ENCODE assay signal across 32 cellular contexts in the genomic region with DNA sequence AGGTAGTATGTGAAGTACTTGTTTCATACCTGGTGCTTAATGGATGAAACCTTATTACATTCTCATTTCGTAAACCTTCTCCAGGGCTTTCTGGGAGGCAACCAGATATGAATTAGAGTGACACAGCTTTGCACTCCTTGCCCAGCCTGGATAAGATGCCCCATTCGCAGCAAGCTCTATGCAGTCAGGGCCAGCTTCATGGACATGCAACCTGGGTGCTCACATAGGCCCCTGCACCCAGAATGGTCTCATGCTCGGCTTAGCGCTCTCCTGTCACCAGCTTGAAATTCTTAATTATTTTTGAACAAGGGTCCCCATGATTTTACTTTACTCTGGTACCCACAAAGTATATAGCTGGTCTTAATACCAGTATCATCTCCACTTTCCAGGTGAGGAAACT. TPM values are rescaled to one million over a fixed set of nuclear protein-coding genes. Genes with fewer than 3 reads are reported as not detected.
DNase-seq lines count a peak whose midpoint lies in the region; ATAC-seq and TF ChIP-seq lines count a peak whose summit lies in the region.
"Had no signal": no experiment of that assay in that cellular context is flagged by ENCODE, and none has a peak within 500 bp of the region (broad histone marks: within the 10 kb centered on the region; RNA-seq: fewer than 3 reads in every experiment).

No MANE protein-coding gene starts in this region.

- no peaks in the 10 kb centered on the region for H3K79me2 ChIP-seq in neural progenitor cell (ENCODE audit: low read depth)

- intact Hi-C loops in activated CD8-positive, alpha-beta T cell treated with anti-CD3 and anti-CD28 coated beads for 36 hours (cut with micrococcal nuclease): no loop called here

- CTCF ChIA-PET in activated CD8-positive, alpha-beta T cell treated with anti-CD3 and anti-CD28 coated beads, Interleukin-2, amount 10 ng/mL, durations not matched to agents 7 days and 5 days (lab: Charles Lee): interaction anchor here (1.2 to 4.5 kb wide), 3 partner anchors 14 to 37 kb away, joined by 3 to 18 read pairs (median 14); no protein-coding TSS in a partner anchor
- CTCF ChIA-PET in activated CD8-positive, alpha-beta T cell treated with anti-CD3 and anti-CD28 coated beads for 36 hours (lab: Charles Lee): interaction anchor here (0.7 to 2.1 kb wide), 4 partner anchors 10 to 37 kb away, joined by 3 to 8 read pairs (median 6); no protein-coding TSS in a partner anchor

- H3K27me3 Mint-ChIP-seq in activated CD8-positive, alpha-beta T cell treated with anti-CD3 and anti-CD28 coated beads, Interleukin-2, amount 10 ng/mL, durations not matched to agents 7 days and 5 days (ENCODE audit: low read depth): no peaks in the 10 kb centered on the region
- H3K27me3 Mint-ChIP-seq in activated CD8-positive, alpha-beta T cell treated with anti-CD3 and anti-CD28 coated beads for 36 hours: peaks cover 18% of the 10 kb centered on the region
- H3K27me3 Mint-ChIP-seq in neural progenitor cell (ENCODE audit: insufficient read depth, low read depth): peaks cover 2% of the 10 kb centered on the region

- H2BK120ac ChIP-seq in mesenchymal stem cell (ENCODE audit: low read depth, low read length): no peak overlapping the region

- H3K4me1 ChIP-seq in RWPE2 (ENCODE audit: insufficient read depth, poor library complexity, severe bottlenecking) (peaks cover 4% of the 10 kb centered on the region), mesenchymal stem cell (ENCODE audit: control insufficient read depth, insufficient read depth, low read depth, low read length) (peaks cover 12% of the 10 kb centered on the region), thoracic aorta (ENCODE audit: control insufficient read depth in 1 of 2, low read depth in 2 of 2) (peaks cover 29 to 90% of the 10 kb centered on the region in 2 donors), neural progenitor cell (peaks cover 7% of the 10 kb centered on the region)

- no peak for DNase-seq in activated CD8-positive, alpha-beta T cell treated with anti-CD3 and anti-CD28 coated beads, Interleukin-2, amount 10 ng/mL, durations not matched to agents 7 days and 5 days
- DNase-seq in activated CD8-positive, alpha-beta T cell treated with anti-CD3 and anti-CD28 coated beads for 36 hours: no peak
- DNase-seq in RWPE2 (ENCODE audit: low spot score) (peak; percentile 52), mesenchymal stem cell (no peak), thoracic aorta (ENCODE audit: low spot score) (no peak), middle frontal gyrus (ENCODE audit: extremely low spot score, low spot score) (no peak), neural progenitor cell (ENCODE audit: low spot score) (no peak)
- DNase-seq: 8988T; activated CD8-positive, alpha-beta memory T cell treated with anti-CD3 and anti-CD28 coated beads for 24 hours; activated naive CD4-positive, alpha-beta T cell treated with anti-CD3 and anti-CD28 coated beads, Interleukin-2, amount 50 U/mL, for 16 hours; activated T-cell treated with anti-CD3 and anti-CD28 coated beads for 4 hours; amniotic stem cell; CD4-positive, CD25-positive, alpha-beta regulatory T cell; DMS79 treated with DMSO at 0.1 percent for 48 hours; effector CD4-positive, alpha-beta T cell; GDM1; HCEC 1CT; lower lobe of right lung; mucosa of descending colon; NCI-H1417; NCI-H2029 treated with DMSO at 0.1 percent for 48 hours; NCI-H524 treated with DMSO at 0.1 percent for 48 hours; pancreas; PC-9; SIG-M5; stimulated activated CD4-positive, alpha-beta T cell treated with anti-CD3 and anti-CD28 coated beads, Interleukin-4, amount 100 ng/mL, for 24 hours; SW 1271; T-helper 9 cell; upper lobe of left lung had no signal

- peak overlapping the region; percentile 43 for H2AK5ac ChIP-seq in mesenchymal stem cell (ENCODE audit: low read length, severe bottlenecking)

- no peak overlapping the region for H2BK15ac ChIP-seq in mesenchymal stem cell (ENCODE audit: low read depth, poor library complexity, severe bottlenecking)

- no peak overlapping the region for H3K18ac ChIP-seq in mesenchymal stem cell (ENCODE audit: low read depth in 1 of 2, low read length in 2 of 2)

- H3K4me2 ChIP-seq in mesenchymal stem cell (ENCODE audit: low read length, poor library complexity, severe bottlenecking): no peak overlapping the region
- H3K4me2 ChIP-seq in neural progenitor cell: no peak overlapping the region

- no peak overlapping the region for H3K4me3 Mint-ChIP-seq in activated CD8-positive, alpha-beta T cell treated with anti-CD3 and anti-CD28 coated beads, Interleukin-2, amount 10 ng/mL, durations not matched to agents 7 days and 5 days
- H3K4me3 Mint-ChIP-seq in activated CD8-positive, alpha-beta T cell treated with anti-CD3 and anti-CD28 coated beads for 36 hours: no peak overlapping the region
- H3K4me3 Mint-ChIP-seq in neural progenitor cell: no peak overlapping the region
- H3K4me3 Mint-ChIP-seq: CD4-positive, CD25-positive, alpha-beta regulatory T cell had no signal

- H4K20me1 ChIP-seq in neural progenitor cell (ENCODE audit: low read depth): no peaks in the 10 kb centered on the region

- peaks cover 62% of the 10 kb centered on the region for H3K4me1 Mint-ChIP-seq in activated CD8-positive, alpha-beta T cell treated with anti-CD3 and anti-CD28 coated beads, Interleukin-2, amount 10 ng/mL, durations not matched to agents 7 days and 5 days (ENCODE audit: low read depth)
- peaks cover 14% of the 10 kb centered on the region for H3K4me1 Mint-ChIP-seq in activated CD8-positive, alpha-beta T cell treated with anti-CD3 and anti-CD28 coated beads for 36 hours (ENCODE audit: low read depth)
- H3K4me1 Mint-ChIP-seq in neural progenitor cell: peaks cover 15% of the 10 kb centered on the region

- no peak overlapping the region for H2BK12ac ChIP-seq in mesenchymal stem cell (ENCODE audit: low read length in 2 of 2)

- no peak overlapping the region for H3K23ac ChIP-seq in mesenchymal stem cell (ENCODE audit: low read length in 2 of 2)

- 93% methylated on average over 4 of the region's 4 CpGs for WGBS in mesenchymal stem cell

- no peak overlapping the region for H3K27ac ChIP-seq in RWPE2 (ENCODE audit: poor library complexity, severe bottlenecking)
- no peak overlapping the region for H3K27ac ChIP-seq in mesenchymal stem cell (ENCODE audit: low read length, poor library complexity, severe bottlenecking)
- peak overlapping the region; percentile 91 to 94 for H3K27ac ChIP-seq in thoracic aorta
- no peak overlapping the region for H3K27ac ChIP-seq in neural progenitor cell
- H3K27ac ChIP-seq: pancreas had no signal

- H3K27me3 ChIP-seq in RWPE2 (ENCODE audit: insufficient read depth, poor library complexity, severe bottlenecking) (no peaks in the 10 kb centered on the region), mesenchymal stem cell (ENCODE audit: control insufficient read depth in 1 of 2, insufficient read depth in 1 of 2, low read length in 2 of 2) (no peaks in the 10 kb centered on the region), thoracic aorta (replicated peaks; ENCODE audit: insufficient read depth) (no peaks in the 10 kb centered on the region), neural progenitor cell (no peaks in the 10 kb centered on the region)
- H3K27me3 ChIP-seq: pancreas, upper lobe of left lung had no signal

- H3K9ac ChIP-seq in mesenchymal stem cell (ENCODE audit: low read length) (peak overlapping the region; percentile 71), neural progenitor cell (no peak overlapping the region)

- H3K9me3 ChIP-seq in RWPE2 (ENCODE audit: severe bottlenecking) (no peaks in the 10 kb centered on the region), mesenchymal stem cell (ENCODE audit: control insufficient read depth, low read length) (peaks cover 10% of the 10 kb centered on the region), thoracic aorta (peaks cover 3% of the 10 kb centered on the region), neural progenitor cell (ENCODE audit: low read depth) (no peaks in the 10 kb centered on the region)
- H3K9me3 ChIP-seq: pancreas had no signal

- H3K4ac ChIP-seq in mesenchymal stem cell (ENCODE audit: low read depth in 1 of 2, low read length in 2 of 2): no peak overlapping the region

- H3K36me3 Mint-ChIP-seq in activated CD8-positive, alpha-beta T cell treated with anti-CD3 and anti-CD28 coated beads, Interleukin-2, amount 10 ng/mL, durations not matched to agents 7 days and 5 days (ENCODE audit: low read depth): peaks cover 23% of the 10 kb centered on the region
- no peaks in the 10 kb centered on the region for H3K36me3 Mint-ChIP-seq in activated CD8-positive, alpha-beta T cell treated with anti-CD3 and anti-CD28 coated beads for 36 hours (ENCODE audit: low read depth)
- H3K36me3 Mint-ChIP-seq in neural progenitor cell: no peaks in the 10 kb centered on the region
- H3K36me3 Mint-ChIP-seq: CD4-positive, CD25-positive, alpha-beta regulatory T cell had no signal

- H3K27ac Mint-ChIP-seq in activated CD8-positive, alpha-beta T cell treated with anti-CD3 and anti-CD28 coated beads, Interleukin-2, amount 10 ng/mL, durations not matched to agents 7 days and 5 days: peak overlapping the region; percentile 13
- no peak overlapping the region for H3K27ac Mint-ChIP-seq in activated CD8-positive, alpha-beta T cell treated with anti-CD3 and anti-CD28 coated beads for 36 hours
- H3K27ac Mint-ChIP-seq in neural progenitor cell: no peak overlapping the region
- H3K27ac Mint-ChIP-seq: activated T-helper 2 cell treated with anti-CD3 and anti-CD28 coated beads, Interferon-gamma antibody, Interleukin-2, Interleukin-4, amounts not matched to agents 10 μg/mL and 5 μg/mL and 100 μg/mL, durations not matched to agents 14 hours and 24 hours and 36 hours had no signal

- H4K8ac ChIP-seq in mesenchymal stem cell (ENCODE audit: low read length): no peak overlapping the region

- H2AFZ ChIP-seq in mesenchymal stem cell (ENCODE audit: low read depth, low read length): no peak overlapping the region
- H2AFZ ChIP-seq in neural progenitor cell (replicated peaks): no peak overlapping the region
- H2AFZ ChIP-seq: PC-9 had no signal

- H2BK5ac ChIP-seq in mesenchymal stem cell (ENCODE audit: low read depth, low read length, poor library complexity, severe bottlenecking): no peak overlapping the region

- no peak overlapping the region for H3K14ac ChIP-seq in mesenchymal stem cell (ENCODE audit: low read length in 2 of 2)

- no peak overlapping the region for H3K4me3 ChIP-seq in RWPE2 (ENCODE audit: severe bottlenecking)
- no peak overlapping the region for H3K4me3 ChIP-seq in mesenchymal stem cell (ENCODE audit: insufficient read depth in 1 of 2, low read depth in 1 of 2, low read length in 2 of 2)
- no peak overlapping the region for H3K4me3 ChIP-seq in thoracic aorta
- no peak overlapping the region for H3K4me3 ChIP-seq in neural progenitor cell
- H3K4me3 ChIP-seq: lower lobe of right lung, mucosa of descending colon, pancreas, PC-9, upper lobe of left lung had no signal

- POLR2A ChIA-PET in activated CD8-positive, alpha-beta T cell treated with anti-CD3 and anti-CD28 coated beads, Interleukin-2, amount 10 ng/mL, durations not matched to agents 7 days and 5 days (lab: Charles Lee): interaction anchor here (7.1 kb wide), 1 partner anchor 15 kb away, joined by 38 read pairs; no protein-coding TSS in a partner anchor
- POLR2A ChIA-PET in activated CD8-positive, alpha-beta T cell treated with anti-CD3 and anti-CD28 coated beads for 36 hours (lab: Charles Lee): interaction anchor here (0.8 to 1.9 kb wide), 4 partner anchors 11 to 25 kb away, joined by 3 to 8 read pairs (median 5); no protein-coding TSS in a partner anchor

- TF ChIP-seq CTCF in activated CD8-positive, alpha-beta T cell treated with anti-CD3 and anti-CD28 coated beads for 36 hours (IDR thresholded peaks at IDR 0.05): no peak
- TF ChIP-seq CTCF in RWPE2 (IDR thresholded peaks at IDR 0.05; ENCODE audit: poor library complexity, severe bottlenecking): no peak
- no peak for TF ChIP-seq CTCF in thoracic aorta (IDR thresholded peaks at IDR 0.05)
- no peak for TF ChIP-seq CTCF in neural progenitor cell (IDR thresholded peaks at IDR 0.05)

- ATAC-seq in activated CD8-positive, alpha-beta T cell treated with anti-CD3 and anti-CD28 coated beads, Interleukin-2, amount 10 ng/mL, durations not matched to agents 7 days and 5 days: no peak
- ATAC-seq in activated CD8-positive, alpha-beta T cell treated with anti-CD3 and anti-CD28 coated beads for 36 hours: no peak
- ATAC-seq in RWPE2 (ENCODE audit: low read depth) (no peak), thoracic aorta (ENCODE audit: insufficient number of reproducible peaks, low FRiP score, low read depth) (no peak), GM21717 (IDR thresholded peaks at IDR 0.05; ENCODE audit: unreplicated experiment) (no peak)
- ATAC-seq: lower lobe of right lung, mucosa of descending colon, pancreas, sciatic nerve had no signal

- no peaks in the 10 kb centered on the region for H3K79me1 ChIP-seq in mesenchymal stem cell (replicated peaks; ENCODE audit: low read length, poor library complexity, severe bottlenecking)

- H3F3A ChIP-seq in neural progenitor cell (ENCODE audit: low read depth): peaks cover 4% of the 10 kb centered on the region

- peaks cover 9% of the 10 kb centered on the region for H3K9me3 Mint-ChIP-seq in activated CD8-positive, alpha-beta T cell treated with anti-CD3 and anti-CD28 coated beads, Interleukin-2, amount 10 ng/mL, durations not matched to agents 7 days and 5 days (ENCODE audit: insufficient read depth)
- peaks cover 11% of the 10 kb centered on the region for H3K9me3 Mint-ChIP-seq in activated CD8-positive, alpha-beta T cell treated with anti-CD3 and anti-CD28 coated beads for 36 hours
- H3K9me3 Mint-ChIP-seq in neural progenitor cell: peaks cover 4% of the 10 kb centered on the region

- H4K91ac ChIP-seq in mesenchymal stem cell (ENCODE audit: low read length): no peak overlapping the region

- H3K36me3 ChIP-seq in RWPE2 (ENCODE audit: low read depth) (no peaks in the 10 kb centered on the region), mesenchymal stem cell (ENCODE audit: control insufficient read depth in 1 of 2, insufficient read depth in 2 of 2, low read depth in 1 of 2, low read length in 2 of 2) (no peaks in the 10 kb centered on the region), thoracic aorta (no peaks in the 10 kb centered on the region), neural progenitor cell (no peaks in the 10 kb centered on the region)
- H3K36me3 ChIP-seq: lower lobe of right lung, pancreas, upper lobe of left lung had no signal

RNA-seq across cellular contexts. Expression of gene PTGIS, which starts 11.3 kb away (rescaled TPM):
- total RNA-seq in activated CD8-positive, alpha-beta T cell treated with anti-CD3 and anti-CD28 coated beads, Interleukin-2, amount 10 ng/mL, durations not matched to agents 7 days and 5 days: 1 to 10 TPM; 1.9 to 2.5 TPM
- 1 to 10 TPM; 1.5 to 1.6 TPM for total RNA-seq in activated CD8-positive, alpha-beta T cell treated with anti-CD3 and anti-CD28 coated beads for 36 hours
- 0.01 TPM for polyA plus RNA-seq in mesenchymal stem cell (2013, experiment 1 of 2)
- polyA plus RNA-seq in mesenchymal stem cell (2013, experiment 2 of 2): 0.01 TPM
- total RNA-seq in thoracic aorta (100 to 1,000 TPM; 397 to 465 TPM), neural progenitor cell (ENCODE audit: low replicate concordance) (31.3 and 35.6 TPM in 2 replicates)
- total RNA-seq: CD4-positive, CD25-positive, alpha-beta regulatory T cell had no signal
- polyA plus RNA-seq: CD4-positive, CD25-positive, alpha-beta regulatory T cell had no signal

Comparison
In these comparisons a context has a peak if more than half of its experiments do, and no peak if none do; other contexts are left out.
1. H3K27ac ChIP-seq: peak in thoracic aorta (2 of 2); none in RWPE2 (single experiment), mesenchymal stem cell (single experiment) and neural progenitor cell (single experiment).
2. RNA of gene PTGIS, which starts 11.3 kb away (total RNA-seq): 397 to 465 TPM in thoracic aorta; 31.3 to 35.6 TPM in neural progenitor cell, 1.9 to 2.5 TPM in activated CD8-positive, alpha-beta T cell treated with anti-CD3 and anti-CD28 coated beads, Interleukin-2, amount 10 ng/mL, durations not matched to agents 7 days and 5 days and 1.5 to 1.6 TPM in activated CD8-positive, alpha-beta T cell treated with anti-CD3 and anti-CD28 coated beads for 36 hours; every median in the first group is over 10 times any median in the second.